In the genomic region with DNA sequence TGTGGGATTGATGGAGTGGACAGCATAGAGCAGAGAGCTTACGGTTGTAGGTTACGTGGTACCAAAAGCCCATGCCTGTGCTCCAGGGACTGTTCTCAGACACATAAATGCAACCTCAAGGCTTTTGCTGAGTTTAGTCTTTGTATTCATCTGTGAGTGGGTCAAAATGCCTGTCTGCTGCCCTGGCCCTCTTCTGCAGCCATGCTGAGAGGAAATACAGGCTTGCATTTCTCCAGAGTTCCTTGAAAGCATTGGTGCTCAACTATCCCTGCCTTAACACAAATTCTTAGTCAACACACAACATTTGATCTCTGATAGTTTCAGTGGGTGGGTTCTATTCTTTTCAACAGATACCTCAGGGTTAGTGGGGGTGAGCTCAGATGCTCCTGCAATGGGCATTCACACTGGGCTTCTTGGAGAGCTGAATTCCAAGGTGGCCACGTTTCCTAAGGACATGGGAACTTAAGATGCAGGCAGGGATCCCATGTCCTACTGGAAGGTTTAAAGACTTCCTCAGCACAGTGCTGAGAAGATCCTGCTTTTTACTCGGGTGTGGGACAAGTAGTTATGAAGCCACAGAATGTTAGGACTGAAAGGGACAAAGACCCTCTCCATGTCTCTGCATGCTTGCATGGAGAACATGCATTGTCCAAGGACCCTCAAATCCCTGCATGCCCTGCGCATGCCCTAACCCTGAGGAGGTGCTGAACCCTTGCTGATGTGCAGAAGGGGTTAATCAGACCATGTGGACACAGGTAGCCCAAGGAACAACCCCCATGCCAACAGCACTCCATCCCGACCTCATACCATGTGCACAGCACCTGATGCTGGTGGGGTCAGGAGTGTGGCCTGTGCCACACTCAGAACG, we compare ENCODE assay signal across 19 cellular contexts. TPM values are rescaled to one million over a fixed set of nuclear protein-coding genes. Genes with fewer than 3 reads are reported as not detected.
DNase-seq lines count a peak whose midpoint lies in the region; ATAC-seq, FAIRE-seq and TF ChIP-seq lines count a peak whose summit lies in the region.
"Had no signal": no experiment of that assay in that cellular context is flagged by ENCODE, and none has a peak within 500 bp of the region (broad histone marks: within the 10 kb centered on the region; RNA-seq: fewer than 3 reads in every experiment).

No MANE protein-coding gene starts in this region.

- H3K4me3 ChIP-seq in neural progenitor cell, result no peak overlapping the region
- H3K4me3 ChIP-seq in adrenal gland, result no peak overlapping the region
- H3K4me3 ChIP-seq: right atrium auricular region, suprapubic skin had no signal

- H3K27ac ChIP-seq in neural progenitor cell (no peak overlapping the region), adrenal gland (no peak overlapping the region)
- H3K27ac ChIP-seq: neutrophil, right atrium auricular region, suprapubic skin had no signal

- H3K9ac ChIP-seq in neural progenitor cell, result no peak overlapping the region

- peak; percentile 27 for FAIRE-seq in GM12892 (lab: Jason Lieb, UNC)

- no peaks in the 10 kb centered on the region for H3K79me2 ChIP-seq in neural progenitor cell (ENCODE audit: low read depth)

- no peak for ATAC-seq in activated T-cell treated with anti-CD3 and anti-CD28 coated beads, Interleukin-2, amount 50 U/mL, for 4 hours
- no peak for ATAC-seq in activated T-helper 17 cell treated with anti-CD3 and anti-CD28 coated beads, Interleukin-2, amount 50 U/mL, for 72 hours (replicated peaks)
- no peak for ATAC-seq in WTC11

- no peaks in the 10 kb centered on the region for H4K20me1 ChIP-seq in neural progenitor cell (ENCODE audit: low read depth)

- H3K36me3 Mint-ChIP-seq in activated T-cell treated with anti-CD3 and anti-CD28 coated beads, Interleukin-2, amount 50 U/mL, for 4 hours (ENCODE audit: insufficient read depth), result peaks cover 76% of the 10 kb centered on the region
- peaks cover 100% of the 10 kb centered on the region for H3K36me3 Mint-ChIP-seq in activated T-helper 17 cell treated with anti-CD3 and anti-CD28 coated beads, Interleukin-2, amount 50 U/mL, for 72 hours (ENCODE audit: low read depth)
- H3K36me3 Mint-ChIP-seq in neural progenitor cell, result no peaks in the 10 kb centered on the region
- no peaks in the 10 kb centered on the region for H3K36me3 Mint-ChIP-seq in WTC11

- H3K4me2 ChIP-seq in neural progenitor cell, result no peak overlapping the region

- POLR2A ChIA-PET in WTC11 (lab: Charles Lee), result no interaction called here

- H3F3A ChIP-seq in neural progenitor cell (ENCODE audit: low read depth), result no peaks in the 10 kb centered on the region

- H3K36me3 ChIP-seq in neural progenitor cell (no peaks in the 10 kb centered on the region), adrenal gland (replicated peaks in 1 of 2) (no peaks in the 10 kb centered on the region)
- H3K36me3 ChIP-seq: neutrophil, right atrium auricular region, suprapubic skin had no signal

- peak overlapping the region; percentile 97 for H3K27ac Mint-ChIP-seq in activated T-helper 17 cell treated with anti-CD3 and anti-CD28 coated beads, Interleukin-2, amount 50 U/mL, for 72 hours
- H3K27ac Mint-ChIP-seq in neural progenitor cell (no peak overlapping the region), WTC11 (no peak overlapping the region)

- H3K9me3 ChIP-seq in neural progenitor cell (ENCODE audit: low read depth) (no peaks in the 10 kb centered on the region), adrenal gland (replicated peaks in 1 of 3) (no peaks in the 10 kb centered on the region)
- H3K9me3 ChIP-seq: neutrophil, right atrium auricular region, suprapubic skin had no signal

- H3K9me3 Mint-ChIP-seq in activated T-cell treated with anti-CD3 and anti-CD28 coated beads, Interleukin-2, amount 50 U/mL, for 4 hours, result no peaks in the 10 kb centered on the region
- no peaks in the 10 kb centered on the region for H3K9me3 Mint-ChIP-seq in activated T-helper 17 cell treated with anti-CD3 and anti-CD28 coated beads, Interleukin-2, amount 50 U/mL, for 72 hours
- H3K9me3 Mint-ChIP-seq in neural progenitor cell (no peaks in the 10 kb centered on the region), WTC11 (no peaks in the 10 kb centered on the region)

- TF ChIP-seq POLR2A in GM12892 (IDR thresholded peaks at IDR 0.05; ENCODE audit: low read depth, low read length) (no peak), adrenal gland (IDR thresholded peaks at IDR 0.05) (no peak)

- CTCF ChIA-PET in WTC11 (lab: Charles Lee), result no interaction called here

- H3K4me1 ChIP-seq in neural progenitor cell, result no peaks in the 10 kb centered on the region
- H3K4me1 ChIP-seq in adrenal gland (replicated peaks in 1 of 2), result peaks cover 0 to 12% of the 10 kb centered on the region in 2 donors
- H3K4me1 ChIP-seq: suprapubic skin had no signal

- peaks cover 87% of the 10 kb centered on the region for H3K4me1 Mint-ChIP-seq in activated T-cell treated with anti-CD3 and anti-CD28 coated beads, Interleukin-2, amount 50 U/mL, for 4 hours (ENCODE audit: low read depth)
- H3K4me1 Mint-ChIP-seq in activated T-helper 17 cell treated with anti-CD3 and anti-CD28 coated beads, Interleukin-2, amount 50 U/mL, for 72 hours, result peaks cover 80% of the 10 kb centered on the region
- H3K4me1 Mint-ChIP-seq in neural progenitor cell, result peaks cover 6% of the 10 kb centered on the region
- H3K4me1 Mint-ChIP-seq in WTC11, result peaks cover 7% of the 10 kb centered on the region

- H3K4me3 Mint-ChIP-seq in activated T-cell treated with anti-CD3 and anti-CD28 coated beads, Interleukin-2, amount 50 U/mL, for 4 hours, result peak overlapping the region; percentile 63
- H3K4me3 Mint-ChIP-seq in activated T-helper 17 cell treated with anti-CD3 and anti-CD28 coated beads, Interleukin-2, amount 50 U/mL, for 72 hours, result peak overlapping the region; percentile 85
- H3K4me3 Mint-ChIP-seq in neural progenitor cell, result peak overlapping the region; percentile 7
- no peak overlapping the region for H3K4me3 Mint-ChIP-seq in WTC11

- H2AFZ ChIP-seq in neural progenitor cell (replicated peaks), result no peak overlapping the region

- intact Hi-C loops in adrenal gland (cut with DNase I), result no loop called here

- H3K27me3 ChIP-seq in neural progenitor cell (no peaks in the 10 kb centered on the region), adrenal gland (no peaks in the 10 kb centered on the region)
- H3K27me3 ChIP-seq: right atrium auricular region, suprapubic skin had no signal

- DNase-seq in activated T-cell treated with anti-CD3 and anti-CD28 coated beads, Interleukin-2, amount 50 U/mL, for 4 hours, result no peak
- no peak for DNase-seq in activated T-cell treated with anti-CD3 and anti-CD28 coated beads for 4 hours
- DNase-seq in GM12892 (ENCODE audit: insufficient read length), result no peak
- no peak for DNase-seq in neural progenitor cell (ENCODE audit: low spot score)
- DNase-seq in WTC11 (ENCODE audit: low spot score), result no peak
- no peak for DNase-seq in adrenal gland
- DNase-seq in D341Med (ENCODE audit: low spot score), result no peak
- DNase-seq: amygdala, foreskin melanocyte, H7, kidney glomerular epithelial cell, NCI-H1930, NCI-H446, SIG-M5 had no signal

- 79 to 87% (median 83%) methylated on average over 6 to 7 of the region's 7 CpGs for WGBS in adrenal gland, 4 donors

- TF ChIP-seq CTCF in neural progenitor cell (IDR thresholded peaks at IDR 0.05), result no peak
- no peak for TF ChIP-seq CTCF in WTC11 (IDR thresholded peaks at IDR 0.05)
- TF ChIP-seq CTCF in adrenal gland (IDR thresholded peaks at IDR 0.05), result no peak

- no peaks in the 10 kb centered on the region for H3K27me3 Mint-ChIP-seq in activated T-cell treated with anti-CD3 and anti-CD28 coated beads, Interleukin-2, amount 50 U/mL, for 4 hours (ENCODE audit: low read depth)
- H3K27me3 Mint-ChIP-seq in activated T-helper 17 cell treated with anti-CD3 and anti-CD28 coated beads, Interleukin-2, amount 50 U/mL, for 72 hours, result no peaks in the 10 kb centered on the region
- H3K27me3 Mint-ChIP-seq in neural progenitor cell (ENCODE audit: insufficient read depth, low read depth) (peaks cover 7% of the 10 kb centered on the region), WTC11 (ENCODE audit: low read depth) (no peaks in the 10 kb centered on the region)

TF ChIP-seq in WTC11, 78 proteins besides CTCF, POLR2A, EP300 and RAD21 (continues in another document):
- TF ChIP-seq, protein P1, sequence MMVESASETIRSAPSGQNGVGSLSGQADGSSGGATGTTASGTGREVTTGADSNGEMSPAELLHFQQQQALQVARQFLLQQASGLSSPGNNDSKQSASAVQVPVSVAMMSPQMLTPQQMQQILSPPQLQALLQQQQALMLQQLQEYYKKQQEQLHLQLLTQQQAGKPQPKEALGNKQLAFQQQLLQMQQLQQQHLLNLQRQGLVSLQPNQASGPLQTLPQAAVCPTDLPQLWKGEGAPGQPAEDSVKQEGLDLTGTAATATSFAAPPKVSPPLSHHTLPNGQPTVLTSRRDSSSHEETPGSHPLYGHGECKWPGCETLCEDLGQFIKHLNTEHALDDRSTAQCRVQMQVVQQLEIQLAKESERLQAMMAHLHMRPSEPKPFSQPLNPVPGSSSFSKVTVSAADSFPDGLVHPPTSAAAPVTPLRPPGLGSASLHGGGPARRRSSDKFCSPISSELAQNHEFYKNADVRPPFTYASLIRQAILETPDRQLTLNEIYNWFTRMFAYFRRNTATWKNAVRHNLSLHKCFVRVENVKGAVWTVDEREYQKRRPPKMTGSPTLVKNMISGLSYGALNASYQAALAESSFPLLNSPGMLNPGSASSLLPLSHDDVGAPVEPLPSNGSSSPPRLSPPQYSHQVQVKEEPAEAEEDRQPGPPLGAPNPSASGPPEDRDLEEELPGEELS (CRISPR knock-in tag; IDR thresholded peaks at IDR 0.05), result no peak
- TF ChIP-seq CREM (CRISPR knock-in tag; IDR thresholded peaks at IDR 0.05), result no peak
- TF ChIP-seq, protein P2, sequence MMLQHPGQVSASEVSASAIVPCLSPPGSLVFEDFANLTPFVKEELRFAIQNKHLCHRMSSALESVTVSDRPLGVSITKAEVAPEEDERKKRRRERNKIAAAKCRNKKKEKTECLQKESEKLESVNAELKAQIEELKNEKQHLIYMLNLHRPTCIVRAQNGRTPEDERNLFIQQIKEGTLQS (CRISPR knock-in tag; conservative IDR thresholded peaks at IDR 0.05), result no peak

RNA-seq across cellular contexts. Expression of a gene that starts 15.5 kb away (rescaled TPM):
- total RNA-seq in activated T-cell treated with anti-CD3 and anti-CD28 coated beads, Interleukin-2, amount 50 U/mL, for 4 hours, result 100 to 1,000 TPM; 639 to 698 (median 653) TPM
- polyA plus RNA-seq in GM12892 (2012; ENCODE audit: missing spikeins), result 7.2 TPM
- 1,000 to 10,000 TPM; 1,342 to 1,348 TPM for total RNA-seq in activated T-helper 17 cell treated with anti-CD3 and anti-CD28 coated beads, Interleukin-2, amount 50 U/mL, for 72 hours
- not detected in 2 replicates for total RNA-seq in neural progenitor cell (ENCODE audit: low replicate concordance)
- 0.31 to 0.41 TPM (median 0.32 TPM) in 3 replicates for total RNA-seq in WTC11 (2021)
- total RNA-seq in adrenal gland, result 10 to 100 TPM in 3 of 8 donors, 1 to 10 TPM in 3, under 1 TPM in 2; 0.14 to 57.9 (median 6.9) TPM
- polyA plus RNA-seq in adrenal gland, result 1 to 10 TPM in 2 of 3 donors, under 1 TPM in 1; 0.24 to 1.7 (median 1.3) TPM
- total RNA-seq: Daoy, H7 had no signal

RNA-seq across cellular contexts. Expression of a gene that starts 42.1 kb away (rescaled TPM):
- total RNA-seq in activated T-cell treated with anti-CD3 and anti-CD28 coated beads, Interleukin-2, amount 50 U/mL, for 4 hours, result 100 to 1,000 TPM; 231 to 261 (median 237) TPM
- polyA plus RNA-seq in GM12892 (2012; ENCODE audit: missing spikeins), result 95.0 TPM
- 100 to 1,000 TPM; 157 to 253 TPM for total RNA-seq in activated T-helper 17 cell treated with anti-CD3 and anti-CD28 coated beads, Interleukin-2, amount 50 U/mL, for 72 hours
- 67.2 and 73.6 TPM in 2 replicates for total RNA-seq in neural progenitor cell (ENCODE audit: low replicate concordance)
- total RNA-seq in WTC11 (2021), result 117 to 160 TPM (median 118 TPM) in 3 replicates
- total RNA-seq in adrenal gland, result 10 to 100 TPM; 31.9 to 72.1 (median 60.6) TPM
- 100 to 1,000 TPM in 2 of 3 donors, 10 to 100 TPM in 1; 92.4 to 123 (median 101) TPM for polyA plus RNA-seq in adrenal gland

Comparison
In these comparisons a context has a peak if more than half of its experiments do, and no peak if none do; other contexts are left out.
1. RNA of a gene that starts 15.5 kb away (total RNA-seq): 1,342 to 1,348 TPM in activated T-helper 17 cell treated with anti-CD3 and anti-CD28 coated beads, Interleukin-2, amount 50 U/mL, for 72 hours and 639 to 698 TPM in activated T-cell treated with anti-CD3 and anti-CD28 coated beads, Interleukin-2, amount 50 U/mL, for 4 hours; 0.14 to 57.9 TPM in adrenal gland, 0.31 to 0.41 TPM in WTC11 and not detected in neural progenitor cell; every median in the first group is over 10 times any median in the second.